ENCODE assay signal across 15 cellular contexts in the genomic region with DNA sequence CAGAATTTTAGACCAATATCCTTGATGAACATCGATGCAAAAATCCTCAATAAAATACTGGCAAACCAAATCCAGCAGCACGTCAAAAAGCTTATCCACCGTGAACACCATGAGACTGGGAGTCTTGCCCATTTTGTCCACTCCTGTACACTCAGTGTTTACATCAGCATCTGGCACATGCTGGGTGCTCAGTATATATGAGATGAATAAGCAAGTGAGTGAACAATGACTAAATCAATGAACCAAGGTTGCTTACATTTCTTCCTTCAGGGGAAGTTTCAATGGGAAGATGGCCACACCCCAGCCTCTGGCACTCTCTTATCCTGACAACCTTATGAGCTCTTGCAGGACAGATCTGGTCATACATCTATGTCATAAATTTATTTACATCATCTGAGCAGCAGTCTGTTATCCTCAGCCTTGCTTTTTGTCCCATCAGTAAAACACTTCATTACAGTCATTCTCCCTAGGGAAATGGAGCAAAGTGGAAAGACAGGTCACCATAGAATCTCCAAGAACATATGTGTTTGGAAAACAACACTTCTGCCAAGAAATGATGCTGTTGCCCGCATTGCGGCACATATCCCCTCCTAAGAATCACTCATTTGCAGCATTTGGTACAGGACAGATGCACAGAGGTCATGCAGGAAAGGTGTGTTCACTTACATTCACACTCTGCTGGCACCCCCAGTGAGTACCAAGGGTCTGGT.
DNase-seq lines count a peak whose midpoint lies in the region; FAIRE-seq and TF ChIP-seq lines count a peak whose summit lies in the region.
"Had no signal": no experiment of that assay in that cellular context is flagged by ENCODE, and none has a peak within 500 bp of the region (broad histone marks: within the 10 kb centered on the region; RNA-seq: fewer than 3 reads in every experiment).

No MANE protein-coding gene starts in this region.

- H3K4me1 ChIP-seq in keratinocyte (ENCODE audit: control insufficient read depth, extremely low read depth, insufficient read depth, low read length): peaks cover 4% of the 10 kb centered on the region
- H3K4me1 ChIP-seq: BLaER1, pancreas had no signal

- no peaks in the 10 kb centered on the region for H3K9me3 ChIP-seq in keratinocyte (ENCODE audit: control insufficient read depth, low read depth, low read length)
- H3K9me3 ChIP-seq: pancreas, thoracic aorta had no signal

- no peak overlapping the region for H3K9ac ChIP-seq in keratinocyte (ENCODE audit: control insufficient read depth, extremely low read depth, insufficient read depth, low read length)
- H3K9ac ChIP-seq: BLaER1 had no signal

- in situ Hi-C loops in astrocyte of the cerebellum (cut with HindIII; ENCODE audit: low sequenced_read_pairs): no loop called here

- dilution Hi-C loops in keratinocyte (cut with MboI; ENCODE audit: extremely low pct_ligation_motif_present, low sequenced_read_pairs): no loop called here

- no peak overlapping the region for H3K4me2 ChIP-seq in keratinocyte (ENCODE audit: control insufficient read depth, extremely low read depth, insufficient read depth, low read depth, low read length)
- H3K4me2 ChIP-seq: BLaER1 had no signal

- H2AFZ ChIP-seq in keratinocyte (ENCODE audit: control insufficient read depth, low read length): no peak overlapping the region

- H3K27ac ChIP-seq in keratinocyte (ENCODE audit: control insufficient read depth, insufficient read depth, low read length): no peak overlapping the region
- H3K27ac ChIP-seq: BLaER1, pancreas, thoracic aorta had no signal

- H3K79me2 ChIP-seq in keratinocyte (ENCODE audit: control insufficient read depth, insufficient read depth, low read length): no peaks in the 10 kb centered on the region

- H3K36me3 ChIP-seq in keratinocyte (ENCODE audit: control insufficient read depth in 2 of 2, extremely low read depth in 1 of 2, insufficient read depth in 2 of 2, low read length in 2 of 2): no peaks in the 10 kb centered on the region
- H3K36me3 ChIP-seq: BLaER1, pancreas, thoracic aorta had no signal

- H3K9me1 ChIP-seq in keratinocyte (ENCODE audit: control insufficient read depth, extremely low read depth, insufficient read depth, low read length): no peaks in the 10 kb centered on the region

- H3K4me1 Mint-ChIP-seq in endothelial cell (ENCODE audit: unreplicated experiment): no peaks in the 10 kb centered on the region
- H3K4me1 Mint-ChIP-seq: activated naive CD4-positive, alpha-beta T cell treated with anti-CD3 and anti-CD28 coated beads, Interleukin-2, amount 10 ng/mL, durations not matched to agents 7 days and 5 days had no signal

- peak; percentile 79 for DNase-seq in EL
- DNase-seq in NCI-H226: peak; percentile 84
- DNase-seq in astrocyte of the cerebellum (ENCODE audit: low read depth): peak; percentile 74
- DNase-seq in keratinocyte (ENCODE audit: low read depth, low spot score): peak; percentile 61
- DNase-seq in activated CD4-positive, alpha-beta T cell treated with anti-CD3 and anti-CD28 coated beads for 48 hours: no peak
- no peak for DNase-seq in endothelial cell (ENCODE audit: low spot score)
- no peak for DNase-seq in CD1c-positive myeloid dendritic cell (ENCODE audit: extremely low spot score)
- no peak for DNase-seq in stimulated activated CD4-positive, alpha-beta T cell treated with anti-CD3 and anti-CD28 coated beads, Interleukin-2, amount 100 ng/mL, for 48 hours
- DNase-seq: activated CD4-positive, alpha-beta T cell treated with anti-CD3 and anti-CD28 coated beads for 1 hour; activated naive CD4-positive, alpha-beta T cell treated with anti-CD3 and anti-CD28 coated beads, Interleukin-2, amount 10 ng/mL, durations not matched to agents 7 days and 5 days; effector CD4-positive, alpha-beta T cell; NCI-H1048; pancreas had no signal

- no peak overlapping the region for H3K4me3 Mint-ChIP-seq in endothelial cell (ENCODE audit: unreplicated experiment)
- H3K4me3 Mint-ChIP-seq: activated naive CD4-positive, alpha-beta T cell treated with anti-CD3 and anti-CD28 coated beads, Interleukin-2, amount 10 ng/mL, durations not matched to agents 7 days and 5 days had no signal

- H3K27ac Mint-ChIP-seq in endothelial cell (ENCODE audit: unreplicated experiment): no peak overlapping the region
- H3K27ac Mint-ChIP-seq: activated naive CD4-positive, alpha-beta T cell treated with anti-CD3 and anti-CD28 coated beads, Interleukin-2, amount 10 ng/mL, durations not matched to agents 7 days and 5 days had no signal

- peak; percentile 63 for FAIRE-seq in keratinocyte (lab: Jason Lieb, UNC)
- FAIRE-seq: pancreas had no signal

- peaks cover 18% of the 10 kb centered on the region for H3K36me3 Mint-ChIP-seq in endothelial cell (ENCODE audit: low read depth, unreplicated experiment)
- H3K36me3 Mint-ChIP-seq: activated naive CD4-positive, alpha-beta T cell treated with anti-CD3 and anti-CD28 coated beads, Interleukin-2, amount 10 ng/mL, durations not matched to agents 7 days and 5 days had no signal

- TF ChIP-seq CTCF in astrocyte of the cerebellum (IDR thresholded peaks at IDR 0.05; ENCODE audit: low read depth, low read length, missing control alignments) (no peak), keratinocyte (optimal IDR thresholded peaks at IDR 0.05 in 1 of 3, IDR thresholded peaks at IDR 0.05 in 1 of 3, conservative IDR thresholded peaks at IDR 0.05 in 1 of 3; ENCODE audit: extremely low read depth in 1 of 3, insufficient read depth in 2 of 3, low read length in 3 of 3) (no peak), endothelial cell (IDR thresholded peaks at IDR 0.05; ENCODE audit: unreplicated experiment) (no peak)

- H4K20me1 ChIP-seq in keratinocyte (ENCODE audit: control insufficient read depth, extremely low read depth, insufficient read depth, low read length): no peaks in the 10 kb centered on the region
- H4K20me1 ChIP-seq: BLaER1 had no signal

- H3K27me3 Mint-ChIP-seq in endothelial cell (ENCODE audit: unreplicated experiment): no peaks in the 10 kb centered on the region
- H3K27me3 Mint-ChIP-seq: activated naive CD4-positive, alpha-beta T cell treated with anti-CD3 and anti-CD28 coated beads, Interleukin-2, amount 10 ng/mL, durations not matched to agents 7 days and 5 days had no signal

- no peaks in the 10 kb centered on the region for H3K27me3 ChIP-seq in keratinocyte (ENCODE audit: control insufficient read depth, extremely low read depth, insufficient read depth, low read length)
- H3K27me3 ChIP-seq: BLaER1, pancreas had no signal

- H3K9me3 Mint-ChIP-seq in endothelial cell (ENCODE audit: unreplicated experiment): peaks cover 19% of the 10 kb centered on the region

- H3K4me3 ChIP-seq in astrocyte of the cerebellum (ENCODE audit: low read depth, low read length) (no peak overlapping the region), keratinocyte (ENCODE audit: control insufficient read depth in 2 of 3, extremely low read depth in 1 of 3, insufficient read depth in 2 of 3, low read depth in 1 of 3, low read length in 3 of 3) (no peak overlapping the region)
- H3K4me3 ChIP-seq: BLaER1, pancreas, thoracic aorta had no signal

Comparison
In these comparisons a context has a peak if more than half of its experiments do, and no peak if none do; other contexts are left out.
1. DNase-seq: peak in EL (single experiment), NCI-H226 (single experiment), astrocyte of the cerebellum (single experiment) and keratinocyte (single experiment); none in activated CD4-positive, alpha-beta T cell treated with anti-CD3 and anti-CD28 coated beads for 48 hours (single experiment), endothelial cell (single experiment), CD1c-positive myeloid dendritic cell (single experiment) and stimulated activated CD4-positive, alpha-beta T cell treated with anti-CD3 and anti-CD28 coated beads, Interleukin-2, amount 100 ng/mL, for 48 hours (0 of 2).